In the genomic region with DNA sequence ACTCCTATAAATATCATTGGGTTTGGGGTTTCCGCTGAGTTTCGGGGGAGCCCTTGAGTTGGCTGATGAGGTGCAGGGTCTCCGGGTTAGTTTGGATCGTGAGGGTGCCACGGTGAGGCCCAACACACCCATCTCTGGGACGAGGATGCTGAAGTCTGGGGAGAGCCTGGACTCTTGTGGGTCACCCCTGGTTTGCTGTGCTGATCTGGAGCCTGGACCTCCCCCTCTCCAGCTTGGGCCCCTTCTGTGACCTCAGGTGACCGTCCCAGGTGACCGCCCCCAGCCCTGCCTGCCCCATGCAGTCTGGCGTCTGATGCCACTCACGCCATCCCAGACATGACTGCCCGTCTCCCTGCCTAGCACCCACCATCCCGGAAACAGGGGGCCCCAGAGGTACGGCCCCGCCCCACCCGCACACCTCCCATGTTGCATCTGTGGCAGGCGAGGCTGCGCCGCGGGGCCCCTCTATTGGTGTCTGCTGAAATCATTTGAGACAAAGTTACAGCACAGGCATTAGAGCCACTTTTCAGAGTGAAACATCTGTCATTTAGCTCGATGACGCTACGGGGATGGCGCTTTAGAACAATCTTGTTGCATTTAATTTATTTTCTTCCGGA, we compare ENCODE assay signal across 25 cellular contexts. TPM values are rescaled to one million over a fixed set of nuclear protein-coding genes. Genes with fewer than 3 reads are reported as not detected.
"Had no signal": no experiment of that assay in that cellular context is flagged by ENCODE, and none has a peak within 500 bp of the region (broad histone marks: within the 10 kb centered on the region; RNA-seq: fewer than 3 reads in every experiment).

No MANE protein-coding gene starts in this region.

- H3K4me3 Mint-ChIP-seq: activated CD4-positive, alpha-beta T cell treated with anti-CD3 and anti-CD28 coated beads, Interleukin-2, amount 10 ng/mL, durations not matched to agents 7 days and 5 days; activated naive CD4-positive, alpha-beta T cell treated with anti-CD3 and anti-CD28 coated beads for 36 hours; activated T-cell treated with anti-CD3 and anti-CD28 coated beads, Interleukin-2, amount 50 U/mL, for 4 hours; memory B cell; neural crest cell had no signal

- DNase-seq: activated CD4-positive, alpha-beta T cell treated with anti-CD3 and anti-CD28 coated beads, Interleukin-2, amount 10 ng/mL, durations not matched to agents 7 days and 5 days; activated CD8-positive, alpha-beta memory T cell treated with anti-CD3 and anti-CD28 coated beads, Interleukin-2, amount 50 U/mL, for 4 hours; activated naive CD4-positive, alpha-beta T cell treated with anti-CD3 and anti-CD28 coated beads for 36 hours; activated T-cell treated with anti-CD3 and anti-CD28 coated beads, Interleukin-2, amount 50 U/mL, for 4 hours; body of pancreas; central memory CD4-positive, alpha-beta T cell; foreskin keratinocyte; left ventricle myocardium inferior; stimulated activated CD4-positive, alpha-beta T cell treated with anti-CD3 and anti-CD28 coated beads, Interleukin-12 subunit alpha, Interleukin-12 subunit beta, amount 100 ng/mL, for 4 hours; stimulated activated CD4-positive, alpha-beta T cell treated with anti-CD3 and anti-CD28 coated beads, Interleukin-1b, Interleukin-23, amount 100 ng/mL, for 48 hours; stimulated activated CD8-positive, alpha-beta memory T cell treated with anti-CD3 and anti-CD28 coated beads, Interleukin-4, amount 100 ng/mL, for 48 hours; stimulated activated naive CD4-positive, alpha-beta T cell treated with Interleukin-2 at 50 U/mL for 16 hours; T1000; transverse colon had no signal

- H3K9me3 ChIP-seq: body of pancreas, left ventricle myocardium inferior, transverse colon, vagina had no signal

- H3K36me3 ChIP-seq: left ventricle myocardium inferior, transverse colon, vagina had no signal

- H3K27ac Mint-ChIP-seq: activated CD4-positive, alpha-beta T cell treated with anti-CD3 and anti-CD28 coated beads, Interleukin-2, amount 10 ng/mL, durations not matched to agents 7 days and 5 days; activated naive CD4-positive, alpha-beta T cell treated with anti-CD3 and anti-CD28 coated beads for 36 hours; memory B cell; progenitor cell of endocrine pancreas had no signal

- H3K9me3 Mint-ChIP-seq: activated CD4-positive, alpha-beta T cell treated with anti-CD3 and anti-CD28 coated beads, Interleukin-2, amount 10 ng/mL, durations not matched to agents 7 days and 5 days; activated naive CD4-positive, alpha-beta T cell treated with anti-CD3 and anti-CD28 coated beads for 36 hours; activated T-cell treated with anti-CD3 and anti-CD28 coated beads, Interleukin-2, amount 50 U/mL, for 4 hours; memory B cell; neural crest cell had no signal

- H3K27ac ChIP-seq: body of pancreas, coronary artery, foreskin keratinocyte, left ventricle myocardium inferior, transverse colon, vagina had no signal

- H3K4me3 ChIP-seq: body of pancreas, coronary artery, left ventricle myocardium inferior, transverse colon, vagina had no signal

- H3K4me1 ChIP-seq: body of pancreas, foreskin keratinocyte, vagina had no signal

- ATAC-seq: activated CD4-positive, CD25-positive, alpha-beta regulatory T cell treated with anti-CD3 and anti-CD28 coated beads, Interleukin-2, amount 50 U/mL, for 24 hours; activated T-cell treated with anti-CD3 and anti-CD28 coated beads, Interleukin-2, amount 50 U/mL, for 4 hours; body of pancreas; foreskin keratinocyte had no signal

- H3K4me1 Mint-ChIP-seq: activated CD4-positive, alpha-beta T cell treated with anti-CD3 and anti-CD28 coated beads, Interleukin-2, amount 10 ng/mL, durations not matched to agents 7 days and 5 days; neural crest cell had no signal

- H3K36me3 Mint-ChIP-seq: memory B cell had no signal

RNA-seq across cellular contexts. Expression of gene UNCX, which starts 21.0 kb away (rescaled TPM):
- total RNA-seq: activated CD4-positive, alpha-beta T cell treated with anti-CD3 and anti-CD28 coated beads, Interleukin-2, amount 10 ng/mL, durations not matched to agents 7 days and 5 days; activated naive CD4-positive, alpha-beta T cell treated with anti-CD3 and anti-CD28 coated beads for 36 hours; activated T-cell treated with anti-CD3 and anti-CD28 coated beads, Interleukin-2, amount 50 U/mL, for 4 hours; body of pancreas; fibroblast of lung; foreskin keratinocyte; left ventricle myocardium inferior; mononuclear cell; osteoblast; progenitor cell of endocrine pancreas; subcutaneous adipose tissue; transverse colon; vagina had no signal
- polyA plus RNA-seq: fibroblast of lung, foreskin keratinocyte, keratinocyte had no signal
